1 cellular context compared by ENCODE assay signal in genomic region chr3:123015596-123015995, GRCh38.
TF ChIP-seq lines count a peak whose summit lies in the region.

No MANE protein-coding gene starts in this region.

TF ChIP-seq in A549, 52 proteins besides CTCF, POLR2A, EP300 and RAD21:
- TF ChIP-seq POLR2AphosphoS2 (conservative IDR thresholded peaks at IDR 0.05; ENCODE audit: low read length) (no peak), SMC3 (IDR thresholded peaks at IDR 0.05) (no peak), PBX3 (IDR thresholded peaks at IDR 0.05) (no peak), KDM5A (IDR thresholded peaks at IDR 0.05) (no peak), KDM1A (IDR thresholded peaks at IDR 0.05; ENCODE audit: low read depth) (no peak), BCL3 (IDR thresholded peaks at IDR 0.05) (no peak), ATOH8 (CRISPR knock-in tag; IDR thresholded peaks at IDR 0.05; ENCODE audit: low read depth) (no peak), HOXB5 (CRISPR knock-in tag; IDR thresholded peaks at IDR 0.05) (no peak), CEBPB (IDR thresholded peaks at IDR 0.05) (no peak), ZSCAN20 (CRISPR knock-in tag; IDR thresholded peaks at IDR 0.05) (no peak), HMGXB4 (CRISPR knock-in tag; IDR thresholded peaks at IDR 0.05; ENCODE audit: borderline replicate concordance) (no peak), CBX2 (IDR thresholded peaks at IDR 0.05; ENCODE audit: borderline replicate concordance, low read depth) (no peak), EHF (CRISPR knock-in tag; IDR thresholded peaks at IDR 0.05) (no peak), JUNB (IDR thresholded peaks at IDR 0.05) (no peak), MAZ (IDR thresholded peaks at IDR 0.05; ENCODE audit: borderline replicate concordance, low read depth, low read length) (no peak)
